Comparison of ENCODE assay signal across 1 cellular context in the genomic region with DNA sequence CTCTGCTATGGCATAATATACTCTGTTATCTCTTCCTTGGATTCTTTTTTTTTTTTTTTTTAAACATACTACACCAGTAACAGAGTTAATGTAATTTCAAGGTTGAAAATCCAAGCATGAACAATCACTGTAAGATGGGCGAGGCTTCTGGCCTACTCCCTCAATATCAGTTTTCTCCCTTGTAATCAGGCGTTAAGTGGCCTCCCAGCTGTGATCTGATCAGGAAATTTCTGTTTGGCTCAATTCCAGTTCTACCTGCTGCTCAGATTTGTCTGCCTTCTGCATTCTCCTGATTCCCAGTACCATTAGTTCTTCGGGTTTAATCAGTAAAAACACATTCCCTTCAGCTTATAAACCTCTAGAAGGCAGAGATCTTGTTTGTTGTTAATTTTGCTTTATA.
TF ChIP-seq lines count a peak whose summit lies in the region.

No MANE protein-coding gene starts in this region.

TF ChIP-seq in GM23338, 12 proteins besides CTCF, POLR2A, EP300 and RAD21 (continued from another document):
- TF ChIP-seq EZH2phosphoT487 (IDR thresholded peaks at IDR 0.05; ENCODE audit: unreplicated experiment) (no peak), ZNF114 (CRISPR knock-in tag; IDR thresholded peaks at IDR 0.05) (no peak), STAT1 (IDR thresholded peaks at IDR 0.05; ENCODE audit: unreplicated experiment) (no peak), JUNB (IDR thresholded peaks at IDR 0.05; ENCODE audit: unreplicated experiment) (no peak), REST (IDR thresholded peaks at IDR 0.05; ENCODE audit: unreplicated experiment) (no peak), CREB1 (CRISPR knock-in tag; IDR thresholded peaks at IDR 0.05; ENCODE audit: low read depth) (no peak), NANOG (IDR thresholded peaks at IDR 0.05; ENCODE audit: borderline replicate concordance) (no peak), EZH2 (IDR thresholded peaks at IDR 0.05; ENCODE audit: low read depth, unreplicated experiment) (no peak), POLR2AphosphoS5 (IDR thresholded peaks at IDR 0.05; ENCODE audit: low read depth) (no peak)
- TF ChIP-seq, protein P1, sequence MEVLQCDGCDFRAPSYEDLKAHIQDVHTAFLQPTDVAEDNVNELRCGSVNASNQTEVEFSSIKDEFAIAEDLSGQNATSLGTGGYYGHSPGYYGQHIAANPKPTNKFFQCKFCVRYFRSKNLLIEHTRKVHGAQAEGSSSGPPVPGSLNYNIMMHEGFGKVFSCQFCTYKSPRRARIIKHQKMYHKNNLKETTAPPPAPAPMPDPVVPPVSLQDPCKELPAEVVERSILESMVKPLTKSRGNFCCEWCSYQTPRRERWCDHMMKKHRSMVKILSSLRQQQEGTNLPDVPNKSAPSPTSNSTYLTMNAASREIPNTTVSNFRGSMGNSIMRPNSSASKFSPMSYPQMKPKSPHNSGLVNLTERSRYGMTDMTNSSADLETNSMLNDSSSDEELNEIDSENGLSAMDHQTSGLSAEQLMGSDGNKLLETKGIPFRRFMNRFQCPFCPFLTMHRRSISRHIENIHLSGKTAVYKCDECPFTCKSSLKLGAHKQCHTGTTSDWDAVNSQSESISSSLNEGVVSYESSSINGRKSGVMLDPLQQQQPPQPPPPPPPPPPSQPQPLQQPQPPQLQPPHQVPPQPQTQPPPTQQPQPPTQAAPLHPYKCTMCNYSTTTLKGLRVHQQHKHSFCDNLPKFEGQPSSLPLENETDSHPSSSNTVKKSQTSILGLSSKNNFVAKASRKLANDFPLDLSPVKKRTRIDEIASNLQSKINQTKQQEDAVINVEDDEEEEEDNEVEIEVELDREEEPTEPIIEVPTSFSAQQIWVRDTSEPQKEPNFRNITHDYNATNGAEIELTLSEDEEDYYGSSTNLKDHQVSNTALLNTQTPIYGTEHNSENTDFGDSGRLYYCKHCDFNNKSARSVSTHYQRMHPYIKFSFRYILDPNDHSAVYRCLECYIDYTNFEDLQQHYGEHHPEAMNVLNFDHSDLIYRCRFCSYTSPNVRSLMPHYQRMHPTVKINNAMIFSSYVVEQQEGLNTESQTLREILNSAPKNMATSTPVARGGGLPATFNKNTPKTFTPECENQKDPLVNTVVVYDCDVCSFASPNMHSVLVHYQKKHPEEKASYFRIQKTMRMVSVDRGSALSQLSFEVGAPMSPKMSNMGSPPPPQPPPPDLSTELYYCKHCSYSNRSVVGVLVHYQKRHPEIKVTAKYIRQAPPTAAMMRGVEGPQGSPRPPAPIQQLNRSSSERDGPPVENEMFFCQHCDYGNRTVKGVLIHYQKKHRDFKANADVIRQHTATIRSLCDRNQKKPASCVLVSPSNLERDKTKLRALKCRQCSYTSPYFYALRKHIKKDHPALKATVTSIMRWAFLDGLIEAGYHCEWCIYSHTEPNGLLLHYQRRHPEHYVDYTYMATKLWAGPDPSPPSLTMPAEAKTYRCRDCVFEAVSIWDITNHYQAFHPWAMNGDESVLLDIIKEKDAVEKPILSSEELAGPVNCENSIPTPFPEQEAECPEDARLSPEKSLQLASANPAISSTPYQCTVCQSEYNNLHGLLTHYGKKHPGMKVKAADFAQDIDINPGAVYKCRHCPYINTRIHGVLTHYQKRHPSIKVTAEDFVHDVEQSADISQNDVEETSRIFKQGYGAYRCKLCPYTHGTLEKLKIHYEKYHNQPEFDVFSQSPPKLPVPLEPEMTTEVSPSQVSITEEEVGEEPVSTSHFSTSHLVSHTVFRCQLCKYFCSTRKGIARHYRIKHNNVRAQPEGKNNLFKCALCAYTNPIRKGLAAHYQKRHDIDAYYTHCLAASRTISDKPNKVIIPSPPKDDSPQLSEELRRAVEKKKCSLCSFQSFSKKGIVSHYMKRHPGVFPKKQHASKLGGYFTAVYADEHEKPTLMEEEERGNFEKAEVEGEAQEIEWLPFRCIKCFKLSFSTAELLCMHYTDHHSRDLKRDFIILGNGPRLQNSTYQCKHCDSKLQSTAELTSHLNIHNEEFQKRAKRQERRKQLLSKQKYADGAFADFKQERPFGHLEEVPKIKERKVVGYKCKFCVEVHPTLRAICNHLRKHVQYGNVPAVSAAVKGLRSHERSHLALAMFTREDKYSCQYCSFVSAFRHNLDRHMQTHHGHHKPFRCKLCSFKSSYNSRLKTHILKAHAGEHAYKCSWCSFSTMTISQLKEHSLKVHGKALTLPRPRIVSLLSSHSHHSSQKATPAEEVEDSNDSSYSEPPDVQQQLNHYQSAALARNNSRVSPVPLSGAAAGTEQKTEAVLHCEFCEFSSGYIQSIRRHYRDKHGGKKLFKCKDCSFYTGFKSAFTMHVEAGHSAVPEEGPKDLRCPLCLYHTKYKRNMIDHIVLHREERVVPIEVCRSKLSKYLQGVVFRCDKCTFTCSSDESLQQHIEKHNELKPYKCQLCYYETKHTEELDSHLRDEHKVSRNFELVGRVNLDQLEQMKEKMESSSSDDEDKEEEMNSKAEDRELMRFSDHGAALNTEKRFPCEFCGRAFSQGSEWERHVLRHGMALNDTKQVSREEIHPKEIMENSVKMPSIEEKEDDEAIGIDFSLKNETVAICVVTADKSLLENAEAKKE (CRISPR knock-in tag; IDR thresholded peaks at IDR 0.05), result no peak
- TF ChIP-seq, protein P2, sequence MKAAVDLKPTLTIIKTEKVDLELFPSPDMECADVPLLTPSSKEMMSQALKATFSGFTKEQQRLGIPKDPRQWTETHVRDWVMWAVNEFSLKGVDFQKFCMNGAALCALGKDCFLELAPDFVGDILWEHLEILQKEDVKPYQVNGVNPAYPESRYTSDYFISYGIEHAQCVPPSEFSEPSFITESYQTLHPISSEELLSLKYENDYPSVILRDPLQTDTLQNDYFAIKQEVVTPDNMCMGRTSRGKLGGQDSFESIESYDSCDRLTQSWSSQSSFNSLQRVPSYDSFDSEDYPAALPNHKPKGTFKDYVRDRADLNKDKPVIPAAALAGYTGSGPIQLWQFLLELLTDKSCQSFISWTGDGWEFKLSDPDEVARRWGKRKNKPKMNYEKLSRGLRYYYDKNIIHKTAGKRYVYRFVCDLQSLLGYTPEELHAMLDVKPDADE (IDR thresholded peaks at IDR 0.05), result no peak
